8 cellular contexts compared by ENCODE assay signal in genomic region chrX:129982300-129983246, GRCh38. TPM values are rescaled to one million over a fixed set of nuclear protein-coding genes. Genes with fewer than 3 reads are reported as not detected.
A peak's percentile ranks its signal among the peaks of the same experiment; 100 is the strongest.
DNase-seq lines count a peak whose midpoint lies in the region; ATAC-seq and TF ChIP-seq lines count a peak whose summit lies in the region.

TSS of gene BCORL1 (plus strand) at chrX:129982635. CDS start at chrX:130005232, 22,597 bp downstream.

- intact Hi-C loops in left ventricle myocardium inferior (cut with micrococcal nuclease) = no loop called here
- intact Hi-C loops in psoas muscle (cut with DNase I) = loop anchor here (2.0 kb wide), 2 partner anchors 50 to 52 kb away; no protein-coding TSS in a partner anchor
- intact Hi-C loops in uterus (cut with DNase I; ENCODE audit: low total_unique reads) = loop anchor here (10.0 kb wide), 1 partner anchor 48 kb away; no protein-coding TSS in a partner anchor

- no peaks in the 10 kb centered on the region for H3K9me3 ChIP-seq in left ventricle myocardium inferior (replicated peaks)
- H3K9me3 ChIP-seq in psoas muscle = no peaks in the 10 kb centered on the region
- no peaks in the 10 kb centered on the region for H3K9me3 ChIP-seq in uterus

- no peaks in the 10 kb centered on the region for H3K27me3 ChIP-seq in left ventricle myocardium inferior (ENCODE audit: low read depth)
- H3K27me3 ChIP-seq in psoas muscle (ENCODE audit: insufficient read depth in 3 of 3, low read length in 2 of 3) = no peaks in the 10 kb centered on the region
- no peaks in the 10 kb centered on the region for H3K27me3 ChIP-seq in uterus

- DNase-seq in NCI-H146 (lab: John Stamatoyannopoulos, UW) = peak; percentile 95
- peak; percentile 83 for DNase-seq in T follicular helper cell (ENCODE audit: low read depth)
- DNase-seq in amniotic epithelial cell (ENCODE audit: low read depth) = peak; percentile 93
- peak; percentile 90 for DNase-seq in left ventricle myocardium inferior
- DNase-seq in psoas muscle = peak; percentile 89 to 94
- peak; percentile 89 to 90 for DNase-seq in uterus

- ATAC-seq in GM18499 (IDR thresholded peaks at IDR 0.05; ENCODE audit: insufficient read depth, unreplicated experiment) (peak; percentile 84), HG02884 (IDR thresholded peaks at IDR 0.05; ENCODE audit: unreplicated experiment) (peak; percentile 86), psoas muscle (peak; percentile 91 to 95 (median 94))

- H3K4me3 ChIP-seq in left ventricle myocardium inferior (no peak within 1 kb of the TSS), psoas muscle (no peak within 1 kb of the TSS), uterus (no peak within 1 kb of the TSS)

- TF ChIP-seq CTCF in left ventricle myocardium inferior (IDR thresholded peaks at IDR 0.05; ENCODE audit: borderline replicate concordance) = no peak
- no peak for TF ChIP-seq CTCF in psoas muscle (IDR thresholded peaks at IDR 0.05)
- TF ChIP-seq CTCF in uterus (IDR thresholded peaks at IDR 0.05) = no peak

- WGBS in psoas muscle, 3 donors = 0 to 40% (median 1%) methylated on average over 33 to 72 of the region's 74 CpGs

- H3K36me3 ChIP-seq in left ventricle myocardium inferior = no peaks in the 10 kb centered on the region
- no peaks in the 10 kb centered on the region for H3K36me3 ChIP-seq in psoas muscle (ENCODE audit: insufficient read depth in 1 of 2, low read depth in 1 of 2)
- no peaks in the 10 kb centered on the region for H3K36me3 ChIP-seq in uterus

- peaks cover 9% of the 10 kb centered on the region for H3K4me1 ChIP-seq in left ventricle myocardium inferior
- no peaks in the 10 kb centered on the region for H3K4me1 ChIP-seq in psoas muscle
- no peaks in the 10 kb centered on the region for H3K4me1 ChIP-seq in uterus

- TF ChIP-seq POLR2A in uterus (IDR thresholded peaks at IDR 0.05) = peak in 1 of 2 donors; percentile 77

- H3K27ac ChIP-seq in left ventricle myocardium inferior (replicated peaks) (peak within 1 kb of the TSS; percentile 82), psoas muscle (peak within 1 kb of the TSS; percentile 58), uterus (peak within 1 kb of the TSS; percentile 80 to 90)

RNA-seq across cellular contexts. Expression of gene BCORL1, which starts in this region (rescaled TPM):
- total RNA-seq in left ventricle myocardium inferior (8.2 TPM), psoas muscle (1 to 10 TPM; 4.5 to 6.2 (median 5.9) TPM), uterus (10 to 100 TPM in 1 of 4 donors, 1 to 10 TPM in 2, under 1 TPM in 1; 0.26 to 50.8 (median 4.3) TPM)
- polyA plus RNA-seq in psoas muscle = 1 to 10 TPM in 2 of 3 donors, under 1 TPM in 1; 0.96 to 4.3 (median 1.8) TPM
